Comparison of ENCODE assay signal across 1 cellular context in genomic region chr7:99876491-99876890, GRCh38.
TF ChIP-seq lines count a peak whose summit lies in the region.

No MANE protein-coding gene starts in this region.

TF ChIP-seq in K562, 482 proteins besides CTCF, POLR2A, EP300 and RAD21:
- TF ChIP-seq, protein P1, sequence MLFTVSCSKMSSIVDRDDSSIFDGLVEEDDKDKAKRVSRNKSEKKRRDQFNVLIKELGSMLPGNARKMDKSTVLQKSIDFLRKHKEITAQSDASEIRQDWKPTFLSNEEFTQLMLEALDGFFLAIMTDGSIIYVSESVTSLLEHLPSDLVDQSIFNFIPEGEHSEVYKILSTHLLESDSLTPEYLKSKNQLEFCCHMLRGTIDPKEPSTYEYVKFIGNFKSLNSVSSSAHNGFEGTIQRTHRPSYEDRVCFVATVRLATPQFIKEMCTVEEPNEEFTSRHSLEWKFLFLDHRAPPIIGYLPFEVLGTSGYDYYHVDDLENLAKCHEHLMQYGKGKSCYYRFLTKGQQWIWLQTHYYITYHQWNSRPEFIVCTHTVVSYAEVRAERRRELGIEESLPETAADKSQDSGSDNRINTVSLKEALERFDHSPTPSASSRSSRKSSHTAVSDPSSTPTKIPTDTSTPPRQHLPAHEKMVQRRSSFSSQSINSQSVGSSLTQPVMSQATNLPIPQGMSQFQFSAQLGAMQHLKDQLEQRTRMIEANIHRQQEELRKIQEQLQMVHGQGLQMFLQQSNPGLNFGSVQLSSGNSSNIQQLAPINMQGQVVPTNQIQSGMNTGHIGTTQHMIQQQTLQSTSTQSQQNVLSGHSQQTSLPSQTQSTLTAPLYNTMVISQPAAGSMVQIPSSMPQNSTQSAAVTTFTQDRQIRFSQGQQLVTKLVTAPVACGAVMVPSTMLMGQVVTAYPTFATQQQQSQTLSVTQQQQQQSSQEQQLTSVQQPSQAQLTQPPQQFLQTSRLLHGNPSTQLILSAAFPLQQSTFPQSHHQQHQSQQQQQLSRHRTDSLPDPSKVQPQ (CRISPR knock-in tag; IDR thresholded peaks at IDR 0.05; ENCODE audit: borderline replicate concordance): no peak
- TF ChIP-seq, protein P2, sequence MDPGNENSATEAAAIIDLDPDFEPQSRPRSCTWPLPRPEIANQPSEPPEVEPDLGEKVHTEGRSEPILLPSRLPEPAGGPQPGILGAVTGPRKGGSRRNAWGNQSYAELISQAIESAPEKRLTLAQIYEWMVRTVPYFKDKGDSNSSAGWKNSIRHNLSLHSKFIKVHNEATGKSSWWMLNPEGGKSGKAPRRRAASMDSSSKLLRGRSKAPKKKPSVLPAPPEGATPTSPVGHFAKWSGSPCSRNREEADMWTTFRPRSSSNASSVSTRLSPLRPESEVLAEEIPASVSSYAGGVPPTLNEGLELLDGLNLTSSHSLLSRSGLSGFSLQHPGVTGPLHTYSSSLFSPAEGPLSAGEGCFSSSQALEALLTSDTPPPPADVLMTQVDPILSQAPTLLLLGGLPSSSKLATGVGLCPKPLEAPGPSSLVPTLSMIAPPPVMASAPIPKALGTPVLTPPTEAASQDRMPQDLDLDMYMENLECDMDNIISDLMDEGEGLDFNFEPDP (CRISPR knock-in tag; IDR thresholded peaks at IDR 0.05): no peak
- TF ChIP-seq ZNF316 (IDR thresholded peaks at IDR 0.05): no peak
- TF ChIP-seq STAT5B (CRISPR knock-in tag; IDR thresholded peaks at IDR 0.05): no peak
- TF ChIP-seq, protein P3, sequence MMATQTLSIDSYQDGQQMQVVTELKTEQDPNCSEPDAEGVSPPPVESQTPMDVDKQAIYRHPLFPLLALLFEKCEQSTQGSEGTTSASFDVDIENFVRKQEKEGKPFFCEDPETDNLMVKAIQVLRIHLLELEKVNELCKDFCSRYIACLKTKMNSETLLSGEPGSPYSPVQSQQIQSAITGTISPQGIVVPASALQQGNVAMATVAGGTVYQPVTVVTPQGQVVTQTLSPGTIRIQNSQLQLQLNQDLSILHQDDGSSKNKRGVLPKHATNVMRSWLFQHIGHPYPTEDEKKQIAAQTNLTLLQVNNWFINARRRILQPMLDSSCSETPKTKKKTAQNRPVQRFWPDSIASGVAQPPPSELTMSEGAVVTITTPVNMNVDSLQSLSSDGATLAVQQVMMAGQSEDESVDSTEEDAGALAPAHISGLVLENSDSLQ (IDR thresholded peaks at IDR 0.05): peak; percentile 51
- no peak for TF ChIP-seq PREB (CRISPR knock-in tag; IDR thresholded peaks at IDR 0.05)
- peak; percentile 80 for TF ChIP-seq GATA2 (CRISPR knock-in tag; IDR thresholded peaks at IDR 0.05)
- TF ChIP-seq, protein P4, sequence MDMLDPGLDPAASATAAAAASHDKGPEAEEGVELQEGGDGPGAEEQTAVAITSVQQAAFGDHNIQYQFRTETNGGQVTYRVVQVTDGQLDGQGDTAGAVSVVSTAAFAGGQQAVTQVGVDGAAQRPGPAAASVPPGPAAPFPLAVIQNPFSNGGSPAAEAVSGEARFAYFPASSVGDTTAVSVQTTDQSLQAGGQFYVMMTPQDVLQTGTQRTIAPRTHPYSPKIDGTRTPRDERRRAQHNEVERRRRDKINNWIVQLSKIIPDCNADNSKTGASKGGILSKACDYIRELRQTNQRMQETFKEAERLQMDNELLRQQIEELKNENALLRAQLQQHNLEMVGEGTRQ (CRISPR knock-in tag; IDR thresholded peaks at IDR 0.05): no peak
- TF ChIP-seq BRD9 (IDR thresholded peaks at IDR 0.05; ENCODE audit: low read depth, partially characterized antibody): no peak
- TF ChIP-seq PBX2 (CRISPR knock-in tag; IDR thresholded peaks at IDR 0.05; ENCODE audit: low read depth): no peak
- 0 out of 2 replicates have a peak, but pooled peaks have one; percentile 45 for TF ChIP-seq PBX2 (tag; conservative IDR thresholded peaks at IDR 0.05; ENCODE audit: low read depth)
- peak; percentile 65 for TF ChIP-seq MEIS2 (IDR thresholded peaks at IDR 0.05; ENCODE audit: partially characterized antibody)
- no peak for TF ChIP-seq ZNF586 (CRISPR knock-in tag; conservative IDR thresholded peaks at IDR 0.05)
- no peak for TF ChIP-seq ZNF124 (CRISPR knock-in tag; IDR thresholded peaks at IDR 0.05)
- no peak for TF ChIP-seq MTA3 (IDR thresholded peaks at IDR 0.05; ENCODE audit: borderline replicate concordance)
- no peak for TF ChIP-seq MEF2A (IDR thresholded peaks at IDR 0.05; ENCODE audit: control insufficient read depth, low read depth, low read length)
- TF ChIP-seq CC2D1A (IDR thresholded peaks at IDR 0.05): no peak
- TF ChIP-seq LARP7 (IDR thresholded peaks at IDR 0.05): no peak
- peak; percentile 99 for TF ChIP-seq SPI1 (IDR thresholded peaks at IDR 0.05; ENCODE audit: borderline replicate concordance, low read depth, low read length)
- TF ChIP-seq ZSCAN29 (IDR thresholded peaks at IDR 0.05): no peak
- TF ChIP-seq CTBP1 (IDR thresholded peaks at IDR 0.05; ENCODE audit: borderline replicate concordance): peak; percentile 75; the same call in 1 of the 2 replicates
- TF ChIP-seq OTX1 (CRISPR knock-in tag; IDR thresholded peaks at IDR 0.05): 0 out of 2 replicates have a peak, but pooled peaks have one; percentile 12
- no peak for TF ChIP-seq ATF3 (IDR thresholded peaks at IDR 0.05)
- no peak for TF ChIP-seq ATF3 (CRISPR knock-in tag; conservative IDR thresholded peaks at IDR 0.05)
- TF ChIP-seq, protein P5, sequence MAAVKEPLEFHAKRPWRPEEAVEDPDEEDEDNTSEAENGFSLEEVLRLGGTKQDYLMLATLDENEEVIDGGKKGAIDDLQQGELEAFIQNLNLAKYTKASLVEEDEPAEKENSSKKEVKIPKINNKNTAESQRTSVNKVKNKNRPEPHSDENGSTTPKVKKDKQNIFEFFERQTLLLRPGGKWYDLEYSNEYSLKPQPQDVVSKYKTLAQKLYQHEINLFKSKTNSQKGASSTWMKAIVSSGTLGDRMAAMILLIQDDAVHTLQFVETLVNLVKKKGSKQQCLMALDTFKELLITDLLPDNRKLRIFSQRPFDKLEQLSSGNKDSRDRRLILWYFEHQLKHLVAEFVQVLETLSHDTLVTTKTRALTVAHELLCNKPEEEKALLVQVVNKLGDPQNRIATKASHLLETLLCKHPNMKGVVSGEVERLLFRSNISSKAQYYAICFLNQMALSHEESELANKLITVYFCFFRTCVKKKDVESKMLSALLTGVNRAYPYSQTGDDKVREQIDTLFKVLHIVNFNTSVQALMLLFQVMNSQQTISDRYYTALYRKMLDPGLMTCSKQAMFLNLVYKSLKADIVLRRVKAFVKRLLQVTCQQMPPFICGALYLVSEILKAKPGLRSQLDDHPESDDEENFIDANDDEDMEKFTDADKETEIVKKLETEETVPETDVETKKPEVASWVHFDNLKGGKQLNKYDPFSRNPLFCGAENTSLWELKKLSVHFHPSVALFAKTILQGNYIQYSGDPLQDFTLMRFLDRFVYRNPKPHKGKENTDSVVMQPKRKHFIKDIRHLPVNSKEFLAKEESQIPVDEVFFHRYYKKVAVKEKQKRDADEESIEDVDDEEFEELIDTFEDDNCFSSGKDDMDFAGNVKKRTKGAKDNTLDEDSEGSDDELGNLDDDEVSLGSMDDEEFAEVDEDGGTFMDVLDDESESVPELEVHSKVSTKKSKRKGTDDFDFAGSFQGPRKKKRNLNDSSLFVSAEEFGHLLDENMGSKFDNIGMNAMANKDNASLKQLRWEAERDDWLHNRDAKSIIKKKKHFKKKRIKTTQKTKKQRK (IDR thresholded peaks at IDR 0.05; ENCODE audit: borderline replicate concordance, low read depth, low read length): no peak
- TF ChIP-seq, protein P6, sequence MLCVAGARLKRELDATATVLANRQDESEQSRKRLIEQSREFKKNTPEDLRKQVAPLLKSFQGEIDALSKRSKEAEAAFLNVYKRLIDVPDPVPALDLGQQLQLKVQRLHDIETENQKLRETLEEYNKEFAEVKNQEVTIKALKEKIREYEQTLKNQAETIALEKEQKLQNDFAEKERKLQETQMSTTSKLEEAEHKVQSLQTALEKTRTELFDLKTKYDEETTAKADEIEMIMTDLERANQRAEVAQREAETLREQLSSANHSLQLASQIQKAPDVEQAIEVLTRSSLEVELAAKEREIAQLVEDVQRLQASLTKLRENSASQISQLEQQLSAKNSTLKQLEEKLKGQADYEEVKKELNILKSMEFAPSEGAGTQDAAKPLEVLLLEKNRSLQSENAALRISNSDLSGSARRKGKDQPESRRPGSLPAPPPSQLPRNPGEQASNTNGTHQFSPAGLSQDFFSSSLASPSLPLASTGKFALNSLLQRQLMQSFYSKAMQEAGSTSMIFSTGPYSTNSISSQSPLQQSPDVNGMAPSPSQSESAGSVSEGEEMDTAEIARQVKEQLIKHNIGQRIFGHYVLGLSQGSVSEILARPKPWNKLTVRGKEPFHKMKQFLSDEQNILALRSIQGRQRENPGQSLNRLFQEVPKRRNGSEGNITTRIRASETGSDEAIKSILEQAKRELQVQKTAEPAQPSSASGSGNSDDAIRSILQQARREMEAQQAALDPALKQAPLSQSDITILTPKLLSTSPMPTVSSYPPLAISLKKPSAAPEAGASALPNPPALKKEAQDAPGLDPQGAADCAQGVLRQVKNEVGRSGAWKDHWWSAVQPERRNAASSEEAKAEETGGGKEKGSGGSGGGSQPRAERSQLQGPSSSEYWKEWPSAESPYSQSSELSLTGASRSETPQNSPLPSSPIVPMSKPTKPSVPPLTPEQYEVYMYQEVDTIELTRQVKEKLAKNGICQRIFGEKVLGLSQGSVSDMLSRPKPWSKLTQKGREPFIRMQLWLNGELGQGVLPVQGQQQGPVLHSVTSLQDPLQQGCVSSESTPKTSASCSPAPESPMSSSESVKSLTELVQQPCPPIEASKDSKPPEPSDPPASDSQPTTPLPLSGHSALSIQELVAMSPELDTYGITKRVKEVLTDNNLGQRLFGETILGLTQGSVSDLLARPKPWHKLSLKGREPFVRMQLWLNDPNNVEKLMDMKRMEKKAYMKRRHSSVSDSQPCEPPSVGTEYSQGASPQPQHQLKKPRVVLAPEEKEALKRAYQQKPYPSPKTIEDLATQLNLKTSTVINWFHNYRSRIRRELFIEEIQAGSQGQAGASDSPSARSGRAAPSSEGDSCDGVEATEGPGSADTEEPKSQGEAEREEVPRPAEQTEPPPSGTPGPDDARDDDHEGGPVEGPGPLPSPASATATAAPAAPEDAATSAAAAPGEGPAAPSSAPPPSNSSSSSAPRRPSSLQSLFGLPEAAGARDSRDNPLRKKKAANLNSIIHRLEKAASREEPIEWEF (CRISPR knock-in tag; IDR thresholded peaks at IDR 0.05): no peak
- peak in 1 of 2 experiments; percentile 44; a peak in 1 of 4 replicates for TF ChIP-seq RCOR1 (IDR thresholded peaks at IDR 0.05; ENCODE audit: borderline replicate concordance in 1 of 2, low read depth in 2 of 2, low read length in 2 of 2)
- TF ChIP-seq EHMT2 (IDR thresholded peaks at IDR 0.05): peak; percentile 12; the same call in 1 of the 2 replicates
- TF ChIP-seq, protein P7, sequence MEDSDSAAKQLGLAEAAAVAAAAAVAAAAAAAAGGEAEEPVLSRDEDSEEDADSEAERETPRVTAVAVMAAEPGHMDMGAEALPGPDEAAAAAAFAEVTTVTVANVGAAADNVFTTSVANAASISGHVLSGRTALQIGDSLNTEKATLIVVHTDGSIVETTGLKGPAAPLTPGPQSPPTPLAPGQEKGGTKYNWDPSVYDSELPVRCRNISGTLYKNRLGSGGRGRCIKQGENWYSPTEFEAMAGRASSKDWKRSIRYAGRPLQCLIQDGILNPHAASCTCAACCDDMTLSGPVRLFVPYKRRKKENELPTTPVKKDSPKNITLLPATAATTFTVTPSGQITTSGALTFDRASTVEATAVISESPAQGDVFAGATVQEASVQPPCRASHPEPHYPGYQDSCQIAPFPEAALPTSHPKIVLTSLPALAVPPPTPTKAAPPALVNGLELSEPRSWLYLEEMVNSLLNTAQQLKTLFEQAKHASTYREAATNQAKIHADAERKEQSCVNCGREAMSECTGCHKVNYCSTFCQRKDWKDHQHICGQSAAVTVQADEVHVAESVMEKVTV (CRISPR knock-in tag; IDR thresholded peaks at IDR 0.05): 0 out of 2 replicates have a peak, but pooled peaks have one; percentile 18
- TF ChIP-seq ATF7 (IDR thresholded peaks at IDR 0.05): 0 out of 2 replicates have a peak, but pooled peaks have one; percentile 20
